Comparison of ENCODE assay signal across 21 cellular contexts in genomic region chr2:191023235-191023679, GRCh38. TPM values are rescaled to one million over a fixed set of nuclear protein-coding genes. Genes with fewer than 3 reads are reported as not detected.
DNase-seq lines count a peak whose midpoint lies in the region; ATAC-seq, FAIRE-seq and TF ChIP-seq lines count a peak whose summit lies in the region.
"Had no signal": no experiment of that assay in that cellular context is flagged by ENCODE, and none has a peak within 500 bp of the region (broad histone marks: within the 10 kb centered on the region; RNA-seq: fewer than 3 reads in every experiment).

No MANE protein-coding gene starts in this region.

- no peaks in the 10 kb centered on the region for H3K27me3 Mint-ChIP-seq in CD8-positive, alpha-beta T cell (ENCODE audit: low read depth)
- H3K27me3 Mint-ChIP-seq in T-helper 2 cell treated with Interferon-gamma antibody and Interleukin-4, amounts not matched to agents 5 μg/mL and 100 μg/mL, for 36 hours (ENCODE audit: low read depth): no peaks in the 10 kb centered on the region
- H3K27me3 Mint-ChIP-seq: B cell; stimulated activated naive CD8-positive, alpha-beta T cell treated with anti-CD3 and anti-CD28 coated beads, Interleukin-15, Interleukin-2, amounts not matched to agents 100 ng/mL and 50 ng/mL, for 24 hours had no signal

- POLR2A ChIA-PET in CD8-positive, alpha-beta T cell (lab: Charles Lee): interaction anchor here (0.7 to 2.4 kb wide), 9 partner anchors 10 to 133 kb away, joined by 3 to 28 read pairs (median 3); partner anchors contain the start of gene STAT1
- POLR2A ChIA-PET in endothelial cell of umbilical vein (lab: Charles Lee): interaction anchor here (1.1 kb wide), 1 partner anchor 76 kb away, joined by 4 read pairs; no protein-coding TSS in a partner anchor

- H3K27ac ChIP-seq in ACC112 (ENCODE audit: low read depth, low read length): no peak overlapping the region
- no peak overlapping the region for H3K27ac ChIP-seq in CD8-positive, alpha-beta T cell (ENCODE audit: low read depth, low read length)
- H3K27ac ChIP-seq in endothelial cell of umbilical vein (ENCODE audit: insufficient read depth, low read depth, low read length): no peak overlapping the region
- H3K27ac ChIP-seq in coronary artery: no peak overlapping the region
- peak overlapping the region in 1 of 2 donors; percentile 55 for H3K27ac ChIP-seq in left lung
- H3K27ac ChIP-seq: SK-N-MC, uterus had no signal

- no peak overlapping the region for H3K4me3 Mint-ChIP-seq in CD8-positive, alpha-beta T cell
- no peak overlapping the region for H3K4me3 Mint-ChIP-seq in T-helper 2 cell treated with Interferon-gamma antibody and Interleukin-4, amounts not matched to agents 5 μg/mL and 100 μg/mL, for 36 hours
- H3K4me3 Mint-ChIP-seq: B cell; stimulated activated naive CD8-positive, alpha-beta T cell treated with anti-CD3 and anti-CD28 coated beads, Interleukin-15, Interleukin-2, amounts not matched to agents 100 ng/mL and 50 ng/mL, for 24 hours had no signal

- H3K4me1 ChIP-seq in ACC112 (ENCODE audit: control insufficient read depth, insufficient read depth, low read length, unreplicated experiment) (peaks cover 44% of the 10 kb centered on the region), endothelial cell of umbilical vein (ENCODE audit: control insufficient read depth, extremely low read depth, insufficient read depth, low read length) (peaks cover 18% of the 10 kb centered on the region), left lung (peaks cover 0 to 49% of the 10 kb centered on the region in 2 donors)
- H3K4me1 ChIP-seq in CD8-positive, alpha-beta T cell (ENCODE audit: insufficient read depth, low read length): peaks cover 44% of the 10 kb centered on the region
- H3K4me1 ChIP-seq: uterus had no signal

- no peak for TF ChIP-seq CTCF in CD8-positive, alpha-beta T cell (IDR thresholded peaks at IDR 0.05)
- TF ChIP-seq CTCF in endothelial cell of umbilical vein (IDR thresholded peaks at IDR 0.05; ENCODE audit: extremely low read depth in 1 of 2, insufficient read depth in 1 of 2, low read depth in 1 of 2, low read length in 2 of 2) (no peak), coronary artery (IDR thresholded peaks at IDR 0.05) (no peak), left lung (IDR thresholded peaks at IDR 0.05) (no peak)

- ATAC-seq in CD8-positive, alpha-beta T cell: peak; percentile 22
- ATAC-seq in left lung: no peak
- ATAC-seq: esophagus mucosa, heart left ventricle had no signal

- peak overlapping the region; percentile 1 for H3K4me2 ChIP-seq in endothelial cell of umbilical vein (ENCODE audit: insufficient read depth, low read length)

- no peak for TF ChIP-seq POLR2A in endothelial cell of umbilical vein (IDR thresholded peaks at IDR 0.05; ENCODE audit: low read depth, low read length)

- H3K9me3 ChIP-seq in CD8-positive, alpha-beta T cell (ENCODE audit: low read length): no peaks in the 10 kb centered on the region
- H3K9me3 ChIP-seq in endothelial cell of umbilical vein (replicated peaks; ENCODE audit: control insufficient read depth, insufficient read depth, low read length) (no peaks in the 10 kb centered on the region), left lung (no peaks in the 10 kb centered on the region)
- H3K9me3 ChIP-seq: heart left ventricle, uterus had no signal

- CTCF ChIA-PET in CD8-positive, alpha-beta T cell (lab: Charles Lee): interaction anchor here (0.6 to 1.7 kb wide), 6 partner anchors 12 to 195 kb away, joined by 3 to 9 read pairs (median 3); no protein-coding TSS in a partner anchor
- CTCF ChIA-PET in endothelial cell of umbilical vein (lab: Charles Lee): interaction anchor here (1.0 kb wide), 1 partner anchor 43 kb away, joined by 3 read pairs; no protein-coding TSS in a partner anchor

- no peak for FAIRE-seq in endothelial cell of umbilical vein (lab: Jason Lieb, UNC)
- FAIRE-seq: keratinocyte had no signal

- H3K27ac Mint-ChIP-seq in CD8-positive, alpha-beta T cell: no peak overlapping the region
- no peak overlapping the region for H3K27ac Mint-ChIP-seq in T-helper 2 cell treated with Interferon-gamma antibody and Interleukin-4, amounts not matched to agents 5 μg/mL and 100 μg/mL, for 36 hours
- H3K27ac Mint-ChIP-seq: B cell; stimulated activated naive CD8-positive, alpha-beta T cell treated with anti-CD3 and anti-CD28 coated beads, Interleukin-15, Interleukin-2, amounts not matched to agents 100 ng/mL and 50 ng/mL, for 24 hours had no signal

- H3K36me3 Mint-ChIP-seq in CD8-positive, alpha-beta T cell: peaks cover 7% of the 10 kb centered on the region
- H3K36me3 Mint-ChIP-seq in T-helper 2 cell treated with Interferon-gamma antibody and Interleukin-4, amounts not matched to agents 5 μg/mL and 100 μg/mL, for 36 hours (ENCODE audit: low read depth): peaks cover 27% of the 10 kb centered on the region

- H2AFZ ChIP-seq in ACC112 (ENCODE audit: low read length, unreplicated experiment) (peak overlapping the region; percentile 36), endothelial cell of umbilical vein (ENCODE audit: low read depth, low read length) (peak overlapping the region; percentile 46)

- dilution Hi-C loops in endothelial cell of umbilical vein (cut with MboI; ENCODE audit: extremely low pct_ligation_motif_present, low sequenced_read_pairs): no loop called here

- H3K79me2 ChIP-seq in ACC112 (ENCODE audit: control insufficient read depth, insufficient read depth, low read length, unreplicated experiment): peaks cover 5% of the 10 kb centered on the region
- no peaks in the 10 kb centered on the region for H3K79me2 ChIP-seq in endothelial cell of umbilical vein (ENCODE audit: control insufficient read depth, insufficient read depth, low read length)

- no peaks in the 10 kb centered on the region for H3K36me3 ChIP-seq in ACC112 (ENCODE audit: insufficient read depth, low read length)
- no peaks in the 10 kb centered on the region for H3K36me3 ChIP-seq in CD8-positive, alpha-beta T cell (ENCODE audit: insufficient read depth, low read length)
- no peaks in the 10 kb centered on the region for H3K36me3 ChIP-seq in endothelial cell of umbilical vein (ENCODE audit: control insufficient read depth in 2 of 2, extremely low read depth in 1 of 2, insufficient read depth in 2 of 2, low read length in 2 of 2)
- no peaks in the 10 kb centered on the region for H3K36me3 ChIP-seq in left lung
- H3K36me3 ChIP-seq: heart left ventricle, uterus had no signal

- no peaks in the 10 kb centered on the region for H4K20me1 ChIP-seq in endothelial cell of umbilical vein (replicated peaks; ENCODE audit: control insufficient read depth, extremely low read depth, insufficient read depth, low read length)

- H3K27me3 ChIP-seq in ACC112 (ENCODE audit: insufficient read depth, low read length): no peaks in the 10 kb centered on the region
- H3K27me3 ChIP-seq in CD8-positive, alpha-beta T cell (ENCODE audit: insufficient read depth, low read length): no peaks in the 10 kb centered on the region
- H3K27me3 ChIP-seq in endothelial cell of umbilical vein (ENCODE audit: control insufficient read depth in 2 of 2, insufficient read depth in 2 of 2, low read length in 2 of 2): no peaks in the 10 kb centered on the region
- no peaks in the 10 kb centered on the region for H3K27me3 ChIP-seq in left lung
- H3K27me3 ChIP-seq: heart left ventricle, uterus had no signal

- BruUV-seq in endothelial cell of umbilical vein (replicated peaks; lab: Mats Ljungman, UMichigan): no TSS peak

- H3K9me1 ChIP-seq in endothelial cell of umbilical vein (replicated peaks; ENCODE audit: control insufficient read depth, extremely low read depth, insufficient read depth, low read length): no peaks in the 10 kb centered on the region

- intact Hi-C loops in CD8-positive, alpha-beta T cell (cut with DNase I, micrococcal nuclease): loop anchor here (5.0 to 10.0 kb wide), 4 partner anchors 376 to 652 kb away; partner anchors contain the start of genes MFSD6 (in 2 of the 2), NAB1 (in 1 of the 2), NABP1 (in 1 of the 2) and NEMP2 (in 1 of the 2)
- intact Hi-C loops in endothelial cell of umbilical vein (cut with micrococcal nuclease): no loop called here
- intact Hi-C loops in left lung (cut with DNase I): no loop called here

- H3K4me3 ChIP-seq in ACC112 (ENCODE audit: low read depth, low read length): no peak overlapping the region
- peak overlapping the region; percentile 40 for H3K4me3 ChIP-seq in CD8-positive, alpha-beta T cell (ENCODE audit: low read depth, low read length)
- no peak overlapping the region for H3K4me3 ChIP-seq in endothelial cell of umbilical vein (replicated peaks in 1 of 3; ENCODE audit: insufficient read depth in 1 of 3, low read depth in 1 of 3, low read length in 3 of 3)
- H3K4me3 ChIP-seq in coronary artery: no peak overlapping the region
- H3K4me3 ChIP-seq in left lung: no peak overlapping the region
- H3K4me3 ChIP-seq: heart left ventricle, SK-N-MC, skin epidermis, uterus had no signal

- peaks cover 20% of the 10 kb centered on the region for H3K4me1 Mint-ChIP-seq in CD8-positive, alpha-beta T cell (ENCODE audit: low read depth)
- peaks cover 32% of the 10 kb centered on the region for H3K4me1 Mint-ChIP-seq in T-helper 2 cell treated with Interferon-gamma antibody and Interleukin-4, amounts not matched to agents 5 μg/mL and 100 μg/mL, for 36 hours (ENCODE audit: low read depth)

- H3K9ac ChIP-seq in endothelial cell of umbilical vein (replicated peaks; ENCODE audit: extremely low read depth, insufficient read depth, low read length): no peak overlapping the region

- no peak for DNase-seq in CD8-positive, alpha-beta T cell
- DNase-seq in T-helper 2 cell treated with Interferon-gamma antibody and Interleukin-4, amounts not matched to agents 5 μg/mL and 100 μg/mL, for 36 hours (ENCODE audit: low spot score): peak; percentile 40
- peak; percentile 91 for DNase-seq in endothelial cell of umbilical vein (ENCODE audit: low read depth, low spot score)
- DNase-seq in coronary artery (ENCODE audit: low spot score): no peak
- no peak for DNase-seq in DMS 273 treated with DMSO at 0.1 percent for 48 hours (lab: John Stamatoyannopoulos, UW)
- DNase-seq in left lung: no peak
- DNase-seq in cerebellum (ENCODE audit: low spot score): no peak
- DNase-seq: activated T-cell treated with anti-CD3 and anti-CD28 coated beads for 4 hours, amygdala, heart left ventricle, KG1, NCI-H1436, NCI-H510A treated with DMSO at 0.1 percent for 48 hours, uterus had no signal

- no peaks in the 10 kb centered on the region for H3K9me3 Mint-ChIP-seq in CD8-positive, alpha-beta T cell
- H3K9me3 Mint-ChIP-seq in T-helper 2 cell treated with Interferon-gamma antibody and Interleukin-4, amounts not matched to agents 5 μg/mL and 100 μg/mL, for 36 hours: no peaks in the 10 kb centered on the region
- H3K9me3 Mint-ChIP-seq: stimulated activated naive CD8-positive, alpha-beta T cell treated with anti-CD3 and anti-CD28 coated beads, Interleukin-15, Interleukin-2, amounts not matched to agents 100 ng/mL and 50 ng/mL, for 24 hours had no signal

RNA-seq across cellular contexts. Expression of gene STAT1, which starts 9.3 kb away (rescaled TPM):
- 10 to 100 TPM; 66.7 to 69.9 TPM for total RNA-seq in CD8-positive, alpha-beta T cell
- total RNA-seq in endothelial cell of umbilical vein (59.2 and 67.6 TPM in 2 replicates), left lung (100 to 1,000 TPM; 118 to 144 TPM), cerebellum (24.7 TPM)
- polyA plus RNA-seq in endothelial cell of umbilical vein: 56.1 and 64.2 TPM in 2 replicates
- 56.9 and 57.6 TPM in 2 replicates for polyA plus RNA-seq in endothelial cell of umbilical vein (2011; cell fraction: cytosol; rRNA removed)
- polyA plus RNA-seq in endothelial cell of umbilical vein (2011; cell fraction: nucleus; rRNA removed): 108 and 111 TPM in 2 replicates
- 78.7 and 102 TPM in 2 replicates for polyA plus RNA-seq in endothelial cell of umbilical vein (2012)
- polyA minus RNA-seq in endothelial cell of umbilical vein: 132 and 160 TPM in 2 replicates
- 25.5 TPM for polyA minus RNA-seq in endothelial cell of umbilical vein (2011; cell fraction: cytosol; rRNA and poly(A)+ RNA removed)
- 147 and 163 TPM in 2 replicates for polyA minus RNA-seq in endothelial cell of umbilical vein (2011; cell fraction: nucleus; rRNA and poly(A)+ RNA removed)

Comparison
In these comparisons a context has a peak if more than half of its experiments do, and no peak if none do; other contexts are left out.
1. DNase-seq: peak in T-helper 2 cell treated with Interferon-gamma antibody and Interleukin-4, amounts not matched to agents 5 μg/mL and 100 μg/mL, for 36 hours (single experiment) and endothelial cell of umbilical vein (single experiment); none in CD8-positive, alpha-beta T cell (0 of 7), coronary artery (single experiment), DMS 273 treated with DMSO at 0.1 percent for 48 hours (single experiment), left lung (0 of 2) and cerebellum (single experiment).
2. intact Hi-C loops: an anchor here in CD8-positive, alpha-beta T cell (5.0 to 10.0 kb wide); none called in endothelial cell of umbilical vein and left lung.